Comparison of ENCODE assay signal across 17 cellular contexts in genomic region chr12:80353254-80353653, GRCh38.
A peak's percentile ranks its signal among the peaks of the same experiment; 100 is the strongest.
DNase-seq lines count a peak whose midpoint lies in the region; ATAC-seq and TF ChIP-seq lines count a peak whose summit lies in the region.
"Had no signal": no experiment of that assay in that cellular context is flagged by ENCODE, and none has a peak within 500 bp of the region (broad histone marks: within the 10 kb centered on the region; RNA-seq: fewer than 3 reads in every experiment).

No MANE protein-coding gene starts in this region.

- peak overlapping the region; percentile 16 for H2AFZ ChIP-seq in smooth muscle cell (ENCODE audit: low read depth)

- peak overlapping the region; percentile 12 for H3K27ac ChIP-seq in smooth muscle cell (ENCODE audit: low read depth)
- H3K27ac ChIP-seq: Peyer's patch had no signal

- H3K4me3 ChIP-seq in foreskin fibroblast (ENCODE audit: low read depth in 1 of 2, low read length in 2 of 2) (no peak overlapping the region), smooth muscle cell (no peak overlapping the region)
- H3K4me3 ChIP-seq: Peyer's patch had no signal

- DNase-seq in H4 (ENCODE audit: low spot score) (peak; percentile 40), astrocyte of the hippocampus (ENCODE audit: low read depth, low spot score) (peak; percentile 80), foreskin fibroblast (peak; percentile 46 to 50), smooth muscle cell (lab: John Stamatoyannopoulos, UW; ENCODE audit: unreplicated experiment) (no peak)
- DNase-seq: activated CD4-positive, alpha-beta memory T cell treated with anti-CD3 and anti-CD28 coated beads, Interleukin-2, amount 10 ng/mL, durations not matched to agents 7 days and 5 days; activated naive CD8-positive, alpha-beta T cell treated with anti-CD3 and anti-CD28 coated beads, Interleukin-2, amount 10 ng/mL, durations not matched to agents 7 days and 5 days; C1 segment of cervical spinal cord; cerebellar nuclear complex; left colon; NCI-H2029; NCI-H748 treated with DMSO at 0.1 percent for 48 hours; Peyer's patch; stimulated activated CD4-positive, alpha-beta T cell treated with anti-CD3 and anti-CD28 coated beads, Interleukin-1b, Interleukin-23, amount 100 ng/mL, for 48 hours; substantia nigra had no signal

- no peaks in the 10 kb centered on the region for H4K20me1 ChIP-seq in smooth muscle cell (ENCODE audit: low read depth)

- H3K27me3 ChIP-seq in smooth muscle cell (ENCODE audit: low read depth), result no peaks in the 10 kb centered on the region
- H3K27me3 ChIP-seq: Peyer's patch had no signal

- no peaks in the 10 kb centered on the region for H3K36me3 ChIP-seq in smooth muscle cell (ENCODE audit: low read depth)
- H3K36me3 ChIP-seq: Peyer's patch had no signal

- no peaks in the 10 kb centered on the region for H3K4me1 ChIP-seq in smooth muscle cell (ENCODE audit: low read depth)
- H3K4me1 ChIP-seq: Peyer's patch had no signal

- H3K9me3 ChIP-seq in smooth muscle cell (replicated peaks; ENCODE audit: low read depth), result no peaks in the 10 kb centered on the region
- H3K9me3 ChIP-seq: Peyer's patch had no signal

- 84% methylated on average over 2 of the region's 2 CpGs for WGBS in smooth muscle cell (ENCODE audit: low lambda C conversion rate)

- no peak overlapping the region for H3K4me2 ChIP-seq in smooth muscle cell

- H3K9ac ChIP-seq in smooth muscle cell (ENCODE audit: low read depth), result no peak overlapping the region

- TF ChIP-seq CTCF in foreskin fibroblast (IDR thresholded peaks at IDR 0.05; ENCODE audit: low read depth, low read length) (no peak), smooth muscle cell (IDR thresholded peaks at IDR 0.05; ENCODE audit: borderline replicate concordance, insufficient read depth, poor library complexity, severe bottlenecking) (no peak)

- H3F3A ChIP-seq in smooth muscle cell (ENCODE audit: low read depth), result no peaks in the 10 kb centered on the region

- ATAC-seq in HG03045 (IDR thresholded peaks at IDR 0.05; ENCODE audit: unreplicated experiment) (no peak), GM21367 (IDR thresholded peaks at IDR 0.05; ENCODE audit: unreplicated experiment) (no peak), HG03354 (IDR thresholded peaks at IDR 0.05; ENCODE audit: poor library complexity, severe bottlenecking, unreplicated experiment) (no peak)
- ATAC-seq: left colon had no signal

- H3K79me2 ChIP-seq in smooth muscle cell (ENCODE audit: low read depth), result no peaks in the 10 kb centered on the region
